In the genomic region with DNA sequence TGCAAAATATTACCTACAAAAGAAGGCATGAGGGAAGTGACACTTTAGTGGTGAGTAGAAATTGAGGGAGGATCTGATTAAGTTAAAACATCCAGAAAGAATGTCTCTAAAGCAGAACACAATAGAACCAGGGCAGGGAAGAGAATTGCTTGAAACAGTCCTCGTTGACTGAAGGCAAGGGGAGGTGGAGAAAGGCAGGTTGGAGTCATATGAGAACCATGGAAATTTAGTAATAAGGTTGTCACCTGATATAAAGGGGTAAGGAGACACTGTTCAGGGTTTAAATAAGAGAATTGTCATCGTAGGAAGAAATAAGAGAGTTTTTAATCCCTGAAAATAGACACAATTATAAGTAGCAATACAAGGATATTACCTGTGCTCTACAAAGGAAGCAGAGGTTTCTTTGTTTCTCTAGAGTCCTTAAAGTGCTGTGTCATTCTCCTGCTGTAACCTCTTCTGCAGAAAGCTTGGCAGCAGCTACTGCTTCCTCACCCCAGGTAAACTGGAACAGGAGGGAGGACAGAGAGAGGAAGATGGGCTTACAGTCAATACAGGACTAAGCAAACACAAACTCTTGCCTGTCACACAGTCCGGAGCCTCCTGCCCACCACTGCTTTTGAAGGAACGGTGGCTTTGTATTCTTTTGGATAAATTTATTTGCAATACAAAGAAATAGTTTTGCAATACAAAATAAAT, we compare ENCODE assay signal across 20 cellular contexts.
DNase-seq lines count a peak whose midpoint lies in the region; ATAC-seq, FAIRE-seq and TF ChIP-seq lines count a peak whose summit lies in the region.
"Had no signal": no experiment of that assay in that cellular context is flagged by ENCODE, and none has a peak within 500 bp of the region (broad histone marks: within the 10 kb centered on the region; RNA-seq: fewer than 3 reads in every experiment).

No MANE protein-coding gene starts in this region.

- peak; percentile 69 to 89 (median 86) for ATAC-seq in right lobe of liver
- ATAC-seq in activated CD8-positive, alpha-beta memory T cell treated with anti-CD3 and anti-CD28 coated beads, Interleukin-2, amount 10 ng/mL, durations not matched to agents 7 days and 5 days: no peak
- ATAC-seq: A549, heart right ventricle had no signal

- H3K4me3 Mint-ChIP-seq in type B pancreatic cell: no peak overlapping the region
- no peak overlapping the region for H3K4me3 Mint-ChIP-seq in activated CD8-positive, alpha-beta memory T cell treated with anti-CD3 and anti-CD28 coated beads, Interleukin-2, amount 10 ng/mL, durations not matched to agents 7 days and 5 days
- H3K4me3 Mint-ChIP-seq: activated CD4-positive, alpha-beta T cell treated with anti-CD3 and anti-CD28 coated beads, Interleukin-2, amount 10 ng/mL, durations not matched to agents 7 days and 5 days had no signal

- no peaks in the 10 kb centered on the region for H3K4me1 ChIP-seq in breast epithelium
- H3K4me1 ChIP-seq in right lobe of liver: peaks cover 0 to 18% (median 6%) of the 10 kb centered on the region in 4 donors
- H3K4me1 ChIP-seq: A549; BLaER1 treated with 17β-estradiol and CSF1 and Interleukin-3, amounts not matched to agents 10 nM and 100 nM; heart right ventricle had no signal

- H3K27ac Mint-ChIP-seq in type B pancreatic cell: peak overlapping the region; percentile 44
- H3K27ac Mint-ChIP-seq in activated CD8-positive, alpha-beta memory T cell treated with anti-CD3 and anti-CD28 coated beads, Interleukin-2, amount 10 ng/mL, durations not matched to agents 7 days and 5 days: no peak overlapping the region
- H3K27ac Mint-ChIP-seq: activated CD4-positive, alpha-beta T cell treated with anti-CD3 and anti-CD28 coated beads, Interleukin-2, amount 10 ng/mL, durations not matched to agents 7 days and 5 days had no signal

- H3K27ac ChIP-seq in breast epithelium (no peak overlapping the region), right lobe of liver (peak overlapping the region in 1 of 3 donors; percentile 63)
- H3K27ac ChIP-seq: A549; BLaER1 treated with 17β-estradiol and CSF1 and Interleukin-3, amounts not matched to agents 10 nM and 100 nM; heart right ventricle; HL-60 had no signal

- H3K4me3 ChIP-seq in breast epithelium (no peak overlapping the region), bronchial epithelial cell (ENCODE audit: low read depth, low read length) (no peak overlapping the region), right lobe of liver (peak overlapping the region in 1 of 3 donors; percentile 14)
- H3K4me3 ChIP-seq: A549; BLaER1 treated with 17β-estradiol and CSF1 and Interleukin-3, amounts not matched to agents 10 nM and 100 nM; heart right ventricle had no signal

- H3K9me3 Mint-ChIP-seq in type B pancreatic cell: no peaks in the 10 kb centered on the region
- peaks cover 2% of the 10 kb centered on the region for H3K9me3 Mint-ChIP-seq in activated CD8-positive, alpha-beta memory T cell treated with anti-CD3 and anti-CD28 coated beads, Interleukin-2, amount 10 ng/mL, durations not matched to agents 7 days and 5 days (ENCODE audit: low read depth)
- H3K9me3 Mint-ChIP-seq: activated CD4-positive, alpha-beta T cell treated with anti-CD3 and anti-CD28 coated beads, Interleukin-2, amount 10 ng/mL, durations not matched to agents 7 days and 5 days had no signal

- H3K36me3 ChIP-seq in breast epithelium (no peaks in the 10 kb centered on the region), bronchial epithelial cell (ENCODE audit: control insufficient read depth, insufficient read depth, low read length) (no peaks in the 10 kb centered on the region), right lobe of liver (no peaks in the 10 kb centered on the region)
- H3K36me3 ChIP-seq: BLaER1 treated with 17β-estradiol and CSF1 and Interleukin-3, amounts not matched to agents 10 nM and 100 nM; heart right ventricle had no signal

- TF ChIP-seq POLR2A in breast epithelium (IDR thresholded peaks at IDR 0.05): no peak
- TF ChIP-seq POLR2A in right lobe of liver (IDR thresholded peaks at IDR 0.05): no peak

- FAIRE-seq in bronchial epithelial cell (lab: Jason Lieb, UNC): no peak
- FAIRE-seq: A549, GM12891 had no signal

- CTCF ChIA-PET in activated CD8-positive, alpha-beta memory T cell treated with anti-CD3 and anti-CD28 coated beads, Interleukin-2, amount 10 ng/mL, durations not matched to agents 7 days and 5 days (lab: Charles Lee): no interaction called here

- H3K27me3 Mint-ChIP-seq in type B pancreatic cell: no peaks in the 10 kb centered on the region
- H3K27me3 Mint-ChIP-seq in activated CD8-positive, alpha-beta memory T cell treated with anti-CD3 and anti-CD28 coated beads, Interleukin-2, amount 10 ng/mL, durations not matched to agents 7 days and 5 days: no peaks in the 10 kb centered on the region
- H3K27me3 Mint-ChIP-seq: activated CD4-positive, alpha-beta T cell treated with anti-CD3 and anti-CD28 coated beads, Interleukin-2, amount 10 ng/mL, durations not matched to agents 7 days and 5 days had no signal

- in situ Hi-C loops in T47D (cut with HindIII; ENCODE audit: low pct_unique_long_range_greater_than_20kb, low sequenced_read_pairs): no loop called here

- 35% methylated on average over 4 of the region's 4 CpGs for WGBS in right lobe of liver (ENCODE audit: insufficient coverage, low coverage, low lambda C conversion rate, missing lambda C conversion rate)

- H3K36me3 Mint-ChIP-seq in type B pancreatic cell: no peaks in the 10 kb centered on the region
- H3K36me3 Mint-ChIP-seq in activated CD8-positive, alpha-beta memory T cell treated with anti-CD3 and anti-CD28 coated beads, Interleukin-2, amount 10 ng/mL, durations not matched to agents 7 days and 5 days: no peaks in the 10 kb centered on the region

- no peaks in the 10 kb centered on the region for H3K27me3 ChIP-seq in breast epithelium
- no peaks in the 10 kb centered on the region for H3K27me3 ChIP-seq in bronchial epithelial cell (ENCODE audit: control insufficient read depth, insufficient read depth, low read length)
- no peaks in the 10 kb centered on the region for H3K27me3 ChIP-seq in right lobe of liver
- H3K27me3 ChIP-seq: BLaER1 treated with 17β-estradiol and CSF1 and Interleukin-3, amounts not matched to agents 10 nM and 100 nM; heart right ventricle had no signal

- H3K4me1 Mint-ChIP-seq in type B pancreatic cell (ENCODE audit: unreplicated experiment): no peaks in the 10 kb centered on the region
- H3K4me1 Mint-ChIP-seq in activated CD8-positive, alpha-beta memory T cell treated with anti-CD3 and anti-CD28 coated beads, Interleukin-2, amount 10 ng/mL, durations not matched to agents 7 days and 5 days: no peaks in the 10 kb centered on the region
- H3K4me1 Mint-ChIP-seq: activated CD4-positive, alpha-beta T cell treated with anti-CD3 and anti-CD28 coated beads, Interleukin-2, amount 10 ng/mL, durations not matched to agents 7 days and 5 days had no signal

- no peaks in the 10 kb centered on the region for H3K9me3 ChIP-seq in breast epithelium
- H3K9me3 ChIP-seq in right lobe of liver: no peaks in the 10 kb centered on the region
- H3K9me3 ChIP-seq: A549; BLaER1 treated with 17β-estradiol and CSF1 and Interleukin-3, amounts not matched to agents 10 nM and 100 nM had no signal

- peak; percentile 7 to 61 for DNase-seq in T47D (ENCODE audit: low read depth in 1 of 2, low spot score in 1 of 2)
- no peak for DNase-seq in breast epithelium (ENCODE audit: low spot score in 2 of 2)
- peak; percentile 58 for DNase-seq in bronchial epithelial cell (ENCODE audit: low read depth)
- peak in 2 of 3 donors; percentile 16 to 56 for DNase-seq in right lobe of liver
- no peak for DNase-seq in type B pancreatic cell (ENCODE audit: extremely low spot score, unreplicated experiment)
- DNase-seq in AG08395 (ENCODE audit: low spot score): no peak
- DNase-seq in dermis blood vessel endothelial cell: no peak
- DNase-seq in activated CD8-positive, alpha-beta memory T cell treated with anti-CD3 and anti-CD28 coated beads, Interleukin-2, amount 10 ng/mL, durations not matched to agents 7 days and 5 days: no peak
- DNase-seq: activated CD4-positive, alpha-beta T cell treated with anti-CD3 and anti-CD28 coated beads, Interleukin-2, amount 10 ng/mL, durations not matched to agents 7 days and 5 days; effector CD4-positive, alpha-beta T cell; GF-D8; heart right ventricle; mesenchymal stem cell; NCI-H2081; NCI-H526 treated with DMSO at 0.1 percent for 48 hours; SHP77 had no signal

- intact Hi-C loops in breast epithelium (cut with DNase I; ENCODE audit: low total_unique reads) (no loop called here), right lobe of liver (cut with DNase I) (no loop called here)

- no peak for TF ChIP-seq CTCF in breast epithelium (IDR thresholded peaks at IDR 0.05)
- TF ChIP-seq CTCF in bronchial epithelial cell (IDR thresholded peaks at IDR 0.05; ENCODE audit: insufficient read depth, low read length, severe bottlenecking): no peak
- no peak for TF ChIP-seq CTCF in right lobe of liver (IDR thresholded peaks at IDR 0.05)
- TF ChIP-seq CTCF in type B pancreatic cell (conservative IDR thresholded peaks at IDR 0.05): no peak

Comparison
In these comparisons a context has a peak if more than half of its experiments do, and no peak if none do; other contexts are left out.
1. DNase-seq: peak in T47D (2 of 2), bronchial epithelial cell (single experiment) and right lobe of liver (2 of 3); none in breast epithelium (0 of 2), type B pancreatic cell (single experiment), AG08395 (single experiment), dermis blood vessel endothelial cell (single experiment) and activated CD8-positive, alpha-beta memory T cell treated with anti-CD3 and anti-CD28 coated beads, Interleukin-2, amount 10 ng/mL, durations not matched to agents 7 days and 5 days (single experiment).